ENCODE assay signal across 2 cellular contexts in the genomic region with DNA sequence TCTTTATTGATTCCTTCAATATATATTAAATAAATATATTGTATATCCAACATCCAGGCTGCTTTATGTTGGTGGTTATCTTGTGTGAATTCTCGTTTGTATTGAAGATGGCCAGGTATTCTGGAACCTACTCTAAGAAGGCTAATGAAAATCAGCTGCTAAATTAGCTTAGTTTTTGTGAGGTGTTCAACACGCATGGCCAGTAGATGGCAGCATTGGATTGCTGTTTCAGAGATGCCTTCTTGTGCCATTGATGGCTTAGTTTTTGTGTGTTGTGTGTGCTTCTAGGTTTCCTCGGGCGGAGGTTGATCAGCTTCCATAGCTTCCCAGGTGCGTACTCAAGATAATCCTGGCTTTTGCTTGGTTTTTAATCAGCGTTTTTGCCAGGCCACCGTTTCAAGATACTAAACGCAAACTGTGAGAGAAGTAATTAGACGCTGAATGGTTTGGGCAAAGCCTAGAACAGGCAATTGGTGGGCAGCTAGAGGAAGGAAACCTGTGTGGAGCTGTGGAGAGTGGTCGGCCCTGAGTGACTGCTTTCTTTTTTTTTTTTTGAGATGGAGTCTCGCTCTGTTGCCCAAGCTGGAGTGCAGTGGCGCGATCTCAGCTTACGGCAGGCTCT.
TF ChIP-seq lines count a peak whose summit lies in the region.

No MANE protein-coding gene starts in this region.

TF ChIP-seq in GM23338, 12 proteins besides CTCF, POLR2A, EP300 and RAD21:
- TF ChIP-seq, protein P1, sequence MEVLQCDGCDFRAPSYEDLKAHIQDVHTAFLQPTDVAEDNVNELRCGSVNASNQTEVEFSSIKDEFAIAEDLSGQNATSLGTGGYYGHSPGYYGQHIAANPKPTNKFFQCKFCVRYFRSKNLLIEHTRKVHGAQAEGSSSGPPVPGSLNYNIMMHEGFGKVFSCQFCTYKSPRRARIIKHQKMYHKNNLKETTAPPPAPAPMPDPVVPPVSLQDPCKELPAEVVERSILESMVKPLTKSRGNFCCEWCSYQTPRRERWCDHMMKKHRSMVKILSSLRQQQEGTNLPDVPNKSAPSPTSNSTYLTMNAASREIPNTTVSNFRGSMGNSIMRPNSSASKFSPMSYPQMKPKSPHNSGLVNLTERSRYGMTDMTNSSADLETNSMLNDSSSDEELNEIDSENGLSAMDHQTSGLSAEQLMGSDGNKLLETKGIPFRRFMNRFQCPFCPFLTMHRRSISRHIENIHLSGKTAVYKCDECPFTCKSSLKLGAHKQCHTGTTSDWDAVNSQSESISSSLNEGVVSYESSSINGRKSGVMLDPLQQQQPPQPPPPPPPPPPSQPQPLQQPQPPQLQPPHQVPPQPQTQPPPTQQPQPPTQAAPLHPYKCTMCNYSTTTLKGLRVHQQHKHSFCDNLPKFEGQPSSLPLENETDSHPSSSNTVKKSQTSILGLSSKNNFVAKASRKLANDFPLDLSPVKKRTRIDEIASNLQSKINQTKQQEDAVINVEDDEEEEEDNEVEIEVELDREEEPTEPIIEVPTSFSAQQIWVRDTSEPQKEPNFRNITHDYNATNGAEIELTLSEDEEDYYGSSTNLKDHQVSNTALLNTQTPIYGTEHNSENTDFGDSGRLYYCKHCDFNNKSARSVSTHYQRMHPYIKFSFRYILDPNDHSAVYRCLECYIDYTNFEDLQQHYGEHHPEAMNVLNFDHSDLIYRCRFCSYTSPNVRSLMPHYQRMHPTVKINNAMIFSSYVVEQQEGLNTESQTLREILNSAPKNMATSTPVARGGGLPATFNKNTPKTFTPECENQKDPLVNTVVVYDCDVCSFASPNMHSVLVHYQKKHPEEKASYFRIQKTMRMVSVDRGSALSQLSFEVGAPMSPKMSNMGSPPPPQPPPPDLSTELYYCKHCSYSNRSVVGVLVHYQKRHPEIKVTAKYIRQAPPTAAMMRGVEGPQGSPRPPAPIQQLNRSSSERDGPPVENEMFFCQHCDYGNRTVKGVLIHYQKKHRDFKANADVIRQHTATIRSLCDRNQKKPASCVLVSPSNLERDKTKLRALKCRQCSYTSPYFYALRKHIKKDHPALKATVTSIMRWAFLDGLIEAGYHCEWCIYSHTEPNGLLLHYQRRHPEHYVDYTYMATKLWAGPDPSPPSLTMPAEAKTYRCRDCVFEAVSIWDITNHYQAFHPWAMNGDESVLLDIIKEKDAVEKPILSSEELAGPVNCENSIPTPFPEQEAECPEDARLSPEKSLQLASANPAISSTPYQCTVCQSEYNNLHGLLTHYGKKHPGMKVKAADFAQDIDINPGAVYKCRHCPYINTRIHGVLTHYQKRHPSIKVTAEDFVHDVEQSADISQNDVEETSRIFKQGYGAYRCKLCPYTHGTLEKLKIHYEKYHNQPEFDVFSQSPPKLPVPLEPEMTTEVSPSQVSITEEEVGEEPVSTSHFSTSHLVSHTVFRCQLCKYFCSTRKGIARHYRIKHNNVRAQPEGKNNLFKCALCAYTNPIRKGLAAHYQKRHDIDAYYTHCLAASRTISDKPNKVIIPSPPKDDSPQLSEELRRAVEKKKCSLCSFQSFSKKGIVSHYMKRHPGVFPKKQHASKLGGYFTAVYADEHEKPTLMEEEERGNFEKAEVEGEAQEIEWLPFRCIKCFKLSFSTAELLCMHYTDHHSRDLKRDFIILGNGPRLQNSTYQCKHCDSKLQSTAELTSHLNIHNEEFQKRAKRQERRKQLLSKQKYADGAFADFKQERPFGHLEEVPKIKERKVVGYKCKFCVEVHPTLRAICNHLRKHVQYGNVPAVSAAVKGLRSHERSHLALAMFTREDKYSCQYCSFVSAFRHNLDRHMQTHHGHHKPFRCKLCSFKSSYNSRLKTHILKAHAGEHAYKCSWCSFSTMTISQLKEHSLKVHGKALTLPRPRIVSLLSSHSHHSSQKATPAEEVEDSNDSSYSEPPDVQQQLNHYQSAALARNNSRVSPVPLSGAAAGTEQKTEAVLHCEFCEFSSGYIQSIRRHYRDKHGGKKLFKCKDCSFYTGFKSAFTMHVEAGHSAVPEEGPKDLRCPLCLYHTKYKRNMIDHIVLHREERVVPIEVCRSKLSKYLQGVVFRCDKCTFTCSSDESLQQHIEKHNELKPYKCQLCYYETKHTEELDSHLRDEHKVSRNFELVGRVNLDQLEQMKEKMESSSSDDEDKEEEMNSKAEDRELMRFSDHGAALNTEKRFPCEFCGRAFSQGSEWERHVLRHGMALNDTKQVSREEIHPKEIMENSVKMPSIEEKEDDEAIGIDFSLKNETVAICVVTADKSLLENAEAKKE (CRISPR knock-in tag; IDR thresholded peaks at IDR 0.05) = no peak
- TF ChIP-seq ZNF114 (CRISPR knock-in tag; IDR thresholded peaks at IDR 0.05) = no peak
- no peak for TF ChIP-seq JUNB (IDR thresholded peaks at IDR 0.05; ENCODE audit: unreplicated experiment)
- no peak for TF ChIP-seq STAT1 (IDR thresholded peaks at IDR 0.05; ENCODE audit: unreplicated experiment)
- TF ChIP-seq EZH2phosphoT487 (IDR thresholded peaks at IDR 0.05; ENCODE audit: unreplicated experiment) = no peak
- no peak for TF ChIP-seq CREB1 (CRISPR knock-in tag; IDR thresholded peaks at IDR 0.05; ENCODE audit: low read depth)
TF ChIP-seq in GM23338: peak in this region for 0.

TF ChIP-seq in SK-N-SH, 30 proteins besides CTCF, POLR2A, EP300 and RAD21 (continued from another document):
- TF ChIP-seq GATA2 (CRISPR knock-in tag; IDR thresholded peaks at IDR 0.05) = no peak
- TF ChIP-seq SMC3 (IDR thresholded peaks at IDR 0.05; ENCODE audit: low read depth, low read length) = peak; percentile 66
- no peak for TF ChIP-seq EZH2phosphoT487 (IDR thresholded peaks at IDR 0.05; ENCODE audit: borderline replicate concordance, low read depth)
